Comparison of ENCODE assay signal across 28 cellular contexts in the genomic region with DNA sequence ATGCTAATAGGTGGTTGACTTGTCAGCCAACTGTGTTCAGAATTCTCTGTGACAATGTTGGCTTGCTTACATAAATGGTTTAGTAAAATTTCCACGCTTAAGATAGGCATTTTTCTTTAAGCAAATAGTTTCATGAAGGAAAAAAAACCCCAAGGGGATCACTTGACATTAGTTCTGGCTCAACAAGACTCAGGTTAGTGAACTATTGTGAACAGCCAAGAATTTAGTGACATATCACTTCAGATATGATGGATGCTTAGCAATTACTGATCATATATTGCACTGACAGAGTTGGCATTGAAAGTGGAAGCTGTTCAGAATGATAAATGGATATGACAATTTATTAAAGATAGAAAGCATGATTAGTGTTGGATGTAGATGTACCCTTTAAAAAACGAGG.
"Had no signal": no experiment of that assay in that cellular context is flagged by ENCODE, and none has a peak within 500 bp of the region (broad histone marks: within the 10 kb centered on the region; RNA-seq: fewer than 3 reads in every experiment).

No MANE protein-coding gene starts in this region.

- H3K4me3 Mint-ChIP-seq: dendritic cell treated with granulocyte-macrophage colony-stimulating factor and Interleukin-4, amounts not matched to agents 40 ng/mL and 50 ng/mL, for 4 days; effector memory CD8-positive, alpha-beta T cell; endodermal cell had no signal

- H3K9me3 Mint-ChIP-seq: dendritic cell treated with granulocyte-macrophage colony-stimulating factor and Interleukin-4, amounts not matched to agents 40 ng/mL and 50 ng/mL, for 4 days; effector memory CD8-positive, alpha-beta T cell; endodermal cell had no signal

- H3K27ac ChIP-seq: colonic mucosa, coronary artery, dorsolateral prefrontal cortex, epithelial cell of prostate, esophagus muscularis mucosa, esophagus squamous epithelium, foreskin keratinocyte, gastrocnemius medialis, gastroesophageal sphincter, heart left ventricle, heart right ventricle, hepatocyte had no signal

- H2AFZ ChIP-seq: hepatocyte had no signal

- FAIRE-seq: endometrium, endothelial cell of umbilical vein had no signal

- H3K27me3 ChIP-seq: colonic mucosa, dorsolateral prefrontal cortex, esophagus muscularis mucosa, esophagus squamous epithelium, foreskin keratinocyte, gastrocnemius medialis, gastroesophageal sphincter, heart left ventricle, heart right ventricle, hepatocyte had no signal

- H3K4me2 ChIP-seq: hepatocyte had no signal

- H3K9me3 ChIP-seq: colonic mucosa, esophagus muscularis mucosa, esophagus squamous epithelium, gastrocnemius medialis, gastroesophageal sphincter, heart left ventricle, heart right ventricle had no signal

- H3K36me3 ChIP-seq: colonic mucosa, esophagus muscularis mucosa, esophagus squamous epithelium, gastrocnemius medialis, gastroesophageal sphincter, heart left ventricle, heart right ventricle had no signal

- H3K27me3 Mint-ChIP-seq: dendritic cell treated with granulocyte-macrophage colony-stimulating factor and Interleukin-4, amounts not matched to agents 40 ng/mL and 50 ng/mL, for 4 days; effector memory CD8-positive, alpha-beta T cell had no signal

- H3K4me3 ChIP-seq: colonic mucosa, coronary artery, dorsolateral prefrontal cortex, esophagus muscularis mucosa, esophagus squamous epithelium, gastrocnemius medialis, gastroesophageal sphincter, heart left ventricle, heart right ventricle, hepatocyte had no signal

- ATAC-seq: effector memory CD8-positive, alpha-beta T cell; esophagus mucosa; foreskin keratinocyte; gastrocnemius medialis; gastroesophageal sphincter; heart left ventricle; heart right ventricle had no signal

- H3K4me1 ChIP-seq: colonic mucosa, esophagus muscularis mucosa, esophagus squamous epithelium, foreskin keratinocyte, gastrocnemius medialis, gastroesophageal sphincter, heart left ventricle, heart right ventricle had no signal

- H3K4me1 Mint-ChIP-seq: endodermal cell had no signal

- DNase-seq: colonic mucosa; cortex of kidney; dermis blood vessel endothelial cell; dorsolateral prefrontal cortex; effector CD4-positive, alpha-beta T cell; effector CD8-positive, alpha-beta T cell; effector memory CD4-positive, alpha-beta T cell; effector memory CD8-positive, alpha-beta T cell; endodermal cell; erythroblast; esophagus squamous epithelium; foreskin fibroblast; foreskin melanocyte; gastrocnemius medialis; glutamatergic neuron; head of caudate nucleus; heart left ventricle; heart right ventricle had no signal

- H3K27ac Mint-ChIP-seq: dendritic cell treated with granulocyte-macrophage colony-stimulating factor and Interleukin-4, amounts not matched to agents 40 ng/mL and 50 ng/mL, for 4 days; effector memory CD8-positive, alpha-beta T cell; endodermal cell had no signal

- H3K79me2 ChIP-seq: hepatocyte had no signal
